1 cellular context compared by ENCODE assay signal in genomic region chr1:230867903-230868735, GRCh38.
TF ChIP-seq lines count a peak whose summit lies in the region.

A gene with protein sequence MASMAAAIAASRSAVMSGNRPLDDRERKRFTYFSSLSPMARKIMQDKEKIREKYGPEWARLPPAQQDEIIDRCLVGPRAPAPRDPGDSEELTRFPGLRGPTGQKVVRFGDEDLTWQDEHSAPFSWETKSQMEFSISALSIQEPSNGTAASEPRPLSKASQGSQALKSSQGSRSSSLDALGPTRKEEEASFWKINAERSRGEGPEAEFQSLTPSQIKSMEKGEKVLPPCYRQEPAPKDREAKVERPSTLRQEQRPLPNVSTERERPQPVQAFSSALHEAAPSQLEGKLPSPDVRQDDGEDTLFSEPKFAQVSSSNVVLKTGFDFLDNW (minus strand): TSS chr1:230868521. CDS start chr1:230868512, 9 bp downstream.

TF ChIP-seq in HepG2, 621 proteins besides CTCF, POLR2A, EP300 and RAD21 (continued from another document and continues in another):
- TF ChIP-seq HNF1A (IDR thresholded peaks at IDR 0.05; ENCODE audit: low read depth) = no peak
- no peak for TF ChIP-seq HNF1A (CRISPR knock-in tag; IDR thresholded peaks at IDR 0.05; ENCODE audit: borderline replicate concordance)
- TF ChIP-seq ZBTB38 (CRISPR knock-in tag; IDR thresholded peaks at IDR 0.05) = 0 out of 2 replicates have a peak, but pooled peaks have one; percentile 11
- no peak for TF ChIP-seq ZNF18 (CRISPR knock-in tag; IDR thresholded peaks at IDR 0.05; ENCODE audit: insufficient replicate concordance)
- TF ChIP-seq, protein P1, sequence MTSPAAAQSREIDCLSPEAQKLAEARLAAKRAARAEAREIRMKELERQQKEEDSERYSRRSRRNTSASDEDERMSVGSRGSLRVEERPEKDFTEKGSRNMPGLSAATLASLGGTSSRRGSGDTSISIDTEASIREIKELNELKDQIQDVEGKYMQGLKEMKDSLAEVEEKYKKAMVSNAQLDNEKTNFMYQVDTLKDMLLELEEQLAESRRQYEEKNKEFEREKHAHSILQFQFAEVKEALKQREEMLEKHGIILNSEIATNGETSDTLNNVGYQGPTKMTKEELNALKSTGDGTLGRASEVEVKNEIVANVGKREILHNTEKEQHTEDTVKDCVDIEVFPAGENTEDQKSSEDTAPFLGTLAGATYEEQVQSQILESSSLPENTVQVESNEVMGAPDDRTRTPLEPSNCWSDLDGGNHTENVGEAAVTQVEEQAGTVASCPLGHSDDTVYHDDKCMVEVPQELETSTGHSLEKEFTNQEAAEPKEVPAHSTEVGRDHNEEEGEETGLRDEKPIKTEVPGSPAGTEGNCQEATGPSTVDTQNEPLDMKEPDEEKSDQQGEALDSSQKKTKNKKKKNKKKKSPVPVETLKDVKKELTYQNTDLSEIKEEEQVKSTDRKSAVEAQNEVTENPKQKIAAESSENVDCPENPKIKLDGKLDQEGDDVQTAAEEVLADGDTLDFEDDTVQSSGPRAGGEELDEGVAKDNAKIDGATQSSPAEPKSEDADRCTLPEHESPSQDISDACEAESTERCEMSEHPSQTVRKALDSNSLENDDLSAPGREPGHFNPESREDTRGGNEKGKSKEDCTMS (CRISPR knock-in tag; conservative IDR thresholded peaks at IDR 0.05) = no peak
- TF ChIP-seq, protein P2, sequence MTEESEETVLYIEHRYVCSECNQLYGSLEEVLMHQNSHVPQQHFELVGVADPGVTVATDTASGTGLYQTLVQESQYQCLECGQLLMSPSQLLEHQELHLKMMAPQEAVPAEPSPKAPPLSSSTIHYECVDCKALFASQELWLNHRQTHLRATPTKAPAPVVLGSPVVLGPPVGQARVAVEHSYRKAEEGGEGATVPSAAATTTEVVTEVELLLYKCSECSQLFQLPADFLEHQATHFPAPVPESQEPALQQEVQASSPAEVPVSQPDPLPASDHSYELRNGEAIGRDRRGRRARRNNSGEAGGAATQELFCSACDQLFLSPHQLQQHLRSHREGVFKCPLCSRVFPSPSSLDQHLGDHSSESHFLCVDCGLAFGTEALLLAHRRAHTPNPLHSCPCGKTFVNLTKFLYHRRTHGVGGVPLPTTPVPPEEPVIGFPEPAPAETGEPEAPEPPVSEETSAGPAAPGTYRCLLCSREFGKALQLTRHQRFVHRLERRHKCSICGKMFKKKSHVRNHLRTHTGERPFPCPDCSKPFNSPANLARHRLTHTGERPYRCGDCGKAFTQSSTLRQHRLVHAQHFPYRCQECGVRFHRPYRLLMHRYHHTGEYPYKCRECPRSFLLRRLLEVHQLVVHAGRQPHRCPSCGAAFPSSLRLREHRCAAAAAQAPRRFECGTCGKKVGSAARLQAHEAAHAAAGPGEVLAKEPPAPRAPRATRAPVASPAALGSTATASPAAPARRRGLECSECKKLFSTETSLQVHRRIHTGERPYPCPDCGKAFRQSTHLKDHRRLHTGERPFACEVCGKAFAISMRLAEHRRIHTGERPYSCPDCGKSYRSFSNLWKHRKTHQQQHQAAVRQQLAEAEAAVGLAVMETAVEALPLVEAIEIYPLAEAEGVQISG (CRISPR knock-in tag; IDR thresholded peaks at IDR 0.05) = peak; percentile 46; the same call in 1 of the 2 replicates
- peak; percentile 90 for TF ChIP-seq YY1 (IDR thresholded peaks at IDR 0.05; ENCODE audit: insufficient read depth, insufficient replicate concordance, low read depth, low read length)
- TF ChIP-seq DNMT3B (CRISPR knock-in tag; conservative IDR thresholded peaks at IDR 0.05) = no peak
- 0 out of 2 replicates have a peak, but pooled peaks have one; percentile 57 for TF ChIP-seq CCDC6 (CRISPR knock-in tag; IDR thresholded peaks at IDR 0.05)
- no peak for TF ChIP-seq HOXA5 (CRISPR knock-in tag; IDR thresholded peaks at IDR 0.05)
- TF ChIP-seq NKX3-1 (CRISPR knock-in tag; IDR thresholded peaks at IDR 0.05) = no peak
- TF ChIP-seq ZSCAN25 (CRISPR knock-in tag; IDR thresholded peaks at IDR 0.05) = 0 out of 2 replicates have a peak, but pooled peaks have one; percentile 26
- no peak for TF ChIP-seq RFXAP (CRISPR knock-in tag; IDR thresholded peaks at IDR 0.05; ENCODE audit: borderline replicate concordance)
- no peak for TF ChIP-seq BRCA1 (CRISPR knock-in tag; IDR thresholded peaks at IDR 0.05)
- TF ChIP-seq STAG1 (CRISPR knock-in tag; IDR thresholded peaks at IDR 0.05) = 0 out of 2 replicates have a peak, but pooled peaks have one; percentile 8
- TF ChIP-seq ZNF629 (CRISPR knock-in tag; conservative IDR thresholded peaks at IDR 0.05) = no peak
- no peak for TF ChIP-seq REXO4 (CRISPR knock-in tag; IDR thresholded peaks at IDR 0.05; ENCODE audit: borderline replicate concordance)
- TF ChIP-seq, protein P3, sequence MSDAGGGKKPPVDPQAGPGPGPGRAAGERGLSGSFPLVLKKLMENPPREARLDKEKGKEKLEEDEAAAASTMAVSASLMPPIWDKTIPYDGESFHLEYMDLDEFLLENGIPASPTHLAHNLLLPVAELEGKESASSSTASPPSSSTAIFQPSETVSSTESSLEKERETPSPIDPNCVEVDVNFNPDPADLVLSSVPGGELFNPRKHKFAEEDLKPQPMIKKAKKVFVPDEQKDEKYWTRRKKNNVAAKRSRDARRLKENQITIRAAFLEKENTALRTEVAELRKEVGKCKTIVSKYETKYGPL (CRISPR knock-in tag; IDR thresholded peaks at IDR 0.05) = no peak
- TF ChIP-seq ZKSCAN8 (CRISPR knock-in tag; IDR thresholded peaks at IDR 0.05; ENCODE audit: borderline replicate concordance) = no peak
- no peak for TF ChIP-seq ZNF703 (CRISPR knock-in tag; IDR thresholded peaks at IDR 0.05; ENCODE audit: borderline replicate concordance)
- TF ChIP-seq GZF1 (CRISPR knock-in tag; IDR thresholded peaks at IDR 0.05) = no peak
- TF ChIP-seq ZNF549 (CRISPR knock-in tag; IDR thresholded peaks at IDR 0.05) = no peak
- no peak for TF ChIP-seq SNAI1 (CRISPR knock-in tag; IDR thresholded peaks at IDR 0.05; ENCODE audit: borderline replicate concordance)
- TF ChIP-seq ZNF724P (CRISPR knock-in tag; IDR thresholded peaks at IDR 0.05; ENCODE audit: borderline replicate concordance) = no peak
- no peak for TF ChIP-seq TEAD2 (CRISPR knock-in tag; IDR thresholded peaks at IDR 0.05)
- no peak for TF ChIP-seq ZC3H13 (CRISPR knock-in tag; IDR thresholded peaks at IDR 0.05)
- no peak for TF ChIP-seq SSRP1 (CRISPR knock-in tag; IDR thresholded peaks at IDR 0.05)
- TF ChIP-seq NR2C2 (CRISPR knock-in tag; IDR thresholded peaks at IDR 0.05; ENCODE audit: borderline replicate concordance) = no peak
- TF ChIP-seq AKAP8 (CRISPR knock-in tag; IDR thresholded peaks at IDR 0.05) = peak; percentile 42; the same call in 1 of the 2 replicates
- TF ChIP-seq, protein P4, sequence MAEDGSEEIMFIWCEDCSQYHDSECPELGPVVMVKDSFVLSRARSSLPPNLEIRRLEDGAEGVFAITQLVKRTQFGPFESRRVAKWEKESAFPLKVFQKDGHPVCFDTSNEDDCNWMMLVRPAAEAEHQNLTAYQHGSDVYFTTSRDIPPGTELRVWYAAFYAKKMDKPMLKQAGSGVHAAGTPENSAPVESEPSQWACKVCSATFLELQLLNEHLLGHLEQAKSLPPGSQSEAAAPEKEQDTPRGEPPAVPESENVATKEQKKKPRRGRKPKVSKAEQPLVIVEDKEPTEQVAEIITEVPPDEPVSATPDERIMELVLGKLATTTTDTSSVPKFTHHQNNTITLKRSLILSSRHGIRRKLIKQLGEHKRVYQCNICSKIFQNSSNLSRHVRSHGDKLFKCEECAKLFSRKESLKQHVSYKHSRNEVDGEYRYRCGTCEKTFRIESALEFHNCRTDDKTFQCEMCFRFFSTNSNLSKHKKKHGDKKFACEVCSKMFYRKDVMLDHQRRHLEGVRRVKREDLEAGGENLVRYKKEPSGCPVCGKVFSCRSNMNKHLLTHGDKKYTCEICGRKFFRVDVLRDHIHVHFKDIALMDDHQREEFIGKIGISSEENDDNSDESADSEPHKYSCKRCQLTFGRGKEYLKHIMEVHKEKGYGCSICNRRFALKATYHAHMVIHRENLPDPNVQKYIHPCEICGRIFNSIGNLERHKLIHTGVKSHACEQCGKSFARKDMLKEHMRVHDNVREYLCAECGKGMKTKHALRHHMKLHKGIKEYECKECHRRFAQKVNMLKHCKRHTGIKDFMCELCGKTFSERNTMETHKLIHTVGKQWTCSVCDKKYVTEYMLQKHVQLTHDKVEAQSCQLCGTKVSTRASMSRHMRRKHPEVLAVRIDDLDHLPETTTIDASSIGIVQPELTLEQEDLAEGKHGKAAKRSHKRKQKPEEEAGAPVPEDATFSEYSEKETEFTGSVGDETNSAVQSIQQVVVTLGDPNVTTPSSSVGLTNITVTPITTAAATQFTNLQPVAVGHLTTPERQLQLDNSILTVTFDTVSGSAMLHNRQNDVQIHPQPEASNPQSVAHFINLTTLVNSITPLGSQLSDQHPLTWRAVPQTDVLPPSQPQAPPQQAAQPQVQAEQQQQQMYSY (CRISPR knock-in tag; IDR thresholded peaks at IDR 0.05) = no peak
- TF ChIP-seq NCOA2 (CRISPR knock-in tag; IDR thresholded peaks at IDR 0.05) = no peak
- TF ChIP-seq NFYB (CRISPR knock-in tag; IDR thresholded peaks at IDR 0.05) = no peak
- no peak for TF ChIP-seq ZNF205 (CRISPR knock-in tag; IDR thresholded peaks at IDR 0.05)
- TF ChIP-seq NFIB (CRISPR knock-in tag; IDR thresholded peaks at IDR 0.05; ENCODE audit: borderline replicate concordance) = no peak
- no peak for TF ChIP-seq MZF1 (CRISPR knock-in tag; IDR thresholded peaks at IDR 0.05; ENCODE audit: borderline replicate concordance)
- TF ChIP-seq, protein P5, sequence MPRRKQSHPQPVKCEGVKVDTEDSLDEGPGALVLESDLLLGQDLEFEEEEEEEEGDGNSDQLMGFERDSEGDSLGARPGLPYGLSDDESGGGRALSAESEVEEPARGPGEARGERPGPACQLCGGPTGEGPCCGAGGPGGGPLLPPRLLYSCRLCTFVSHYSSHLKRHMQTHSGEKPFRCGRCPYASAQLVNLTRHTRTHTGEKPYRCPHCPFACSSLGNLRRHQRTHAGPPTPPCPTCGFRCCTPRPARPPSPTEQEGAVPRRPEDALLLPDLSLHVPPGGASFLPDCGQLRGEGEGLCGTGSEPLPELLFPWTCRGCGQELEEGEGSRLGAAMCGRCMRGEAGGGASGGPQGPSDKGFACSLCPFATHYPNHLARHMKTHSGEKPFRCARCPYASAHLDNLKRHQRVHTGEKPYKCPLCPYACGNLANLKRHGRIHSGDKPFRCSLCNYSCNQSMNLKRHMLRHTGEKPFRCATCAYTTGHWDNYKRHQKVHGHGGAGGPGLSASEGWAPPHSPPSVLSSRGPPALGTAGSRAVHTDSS (CRISPR knock-in tag; conservative IDR thresholded peaks at IDR 0.05) = no peak
- TF ChIP-seq ZNF720 (CRISPR knock-in tag; IDR thresholded peaks at IDR 0.05) = no peak
- no peak for TF ChIP-seq ZKSCAN5 (CRISPR knock-in tag; IDR thresholded peaks at IDR 0.05)
- TF ChIP-seq, protein P6, sequence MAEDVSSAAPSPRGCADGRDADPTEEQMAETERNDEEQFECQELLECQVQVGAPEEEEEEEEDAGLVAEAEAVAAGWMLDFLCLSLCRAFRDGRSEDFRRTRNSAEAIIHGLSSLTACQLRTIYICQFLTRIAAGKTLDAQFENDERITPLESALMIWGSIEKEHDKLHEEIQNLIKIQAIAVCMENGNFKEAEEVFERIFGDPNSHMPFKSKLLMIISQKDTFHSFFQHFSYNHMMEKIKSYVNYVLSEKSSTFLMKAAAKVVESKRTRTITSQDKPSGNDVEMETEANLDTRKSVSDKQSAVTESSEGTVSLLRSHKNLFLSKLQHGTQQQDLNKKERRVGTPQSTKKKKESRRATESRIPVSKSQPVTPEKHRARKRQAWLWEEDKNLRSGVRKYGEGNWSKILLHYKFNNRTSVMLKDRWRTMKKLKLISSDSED (CRISPR knock-in tag; IDR thresholded peaks at IDR 0.05) = no peak
- no peak for TF ChIP-seq ZNF7 (CRISPR knock-in tag; IDR thresholded peaks at IDR 0.05)
- no peak for TF ChIP-seq TEAD3 (CRISPR knock-in tag; optimal IDR thresholded peaks at IDR 0.05; ENCODE audit: borderline replicate concordance)
- no peak for TF ChIP-seq ZNF34 (CRISPR knock-in tag; IDR thresholded peaks at IDR 0.05; ENCODE audit: borderline replicate concordance)
- 0 out of 2 replicates have a peak, but pooled peaks have one; percentile 13 for TF ChIP-seq ZNF704 (CRISPR knock-in tag; IDR thresholded peaks at IDR 0.05; ENCODE audit: borderline replicate concordance)
